In the genomic region with DNA sequence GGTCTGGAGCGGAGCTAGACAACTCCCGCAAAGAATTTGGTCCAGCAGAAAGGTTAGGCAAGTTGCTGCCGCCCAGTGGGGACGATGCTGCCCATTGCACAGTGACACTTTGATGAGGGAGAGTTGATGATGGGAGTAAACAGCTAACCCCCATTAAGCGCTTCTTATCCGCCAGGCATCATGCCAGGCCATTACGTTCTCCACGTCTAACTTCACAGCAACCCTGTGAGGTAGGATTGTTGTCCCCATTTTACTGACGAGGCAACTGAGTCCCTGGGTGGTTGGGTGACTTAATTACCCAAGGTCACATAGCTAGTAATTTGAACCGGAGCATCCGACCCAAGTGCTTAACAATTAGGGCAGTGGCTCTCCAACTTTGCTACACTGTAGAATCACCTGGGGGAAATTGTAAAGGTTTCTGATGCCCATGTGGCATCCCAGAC, we compare ENCODE assay signal across 8 cellular contexts. TPM values are rescaled to one million over a fixed set of nuclear protein-coding genes. Genes with fewer than 3 reads are reported as not detected.
DNase-seq lines count a peak whose midpoint lies in the region; ATAC-seq and TF ChIP-seq lines count a peak whose summit lies in the region.

No MANE protein-coding gene starts in this region.

- peak overlapping the region; percentile 76 for H3K27ac Mint-ChIP-seq in GM23338
- H3K27ac Mint-ChIP-seq in T-helper 2 cell treated with Interferon-gamma antibody and Interleukin-4, amounts not matched to agents 5 μg/mL and 100 μg/mL, for 36 hours = peak overlapping the region; percentile 80

- peak overlapping the region; percentile 91 for H3K4me2 ChIP-seq in GM23338

- H3K9ac ChIP-seq in rectal smooth muscle tissue (ENCODE audit: low read length) = peak overlapping the region; percentile 67

- H3K27ac ChIP-seq in GM23338 (ENCODE audit: low read depth) (peak overlapping the region; percentile 86), rectal smooth muscle tissue (ENCODE audit: low read depth, low read length) (no peak overlapping the region)

- no peaks in the 10 kb centered on the region for H3K36me3 ChIP-seq in GM23338 (ENCODE audit: insufficient read depth)
- no peaks in the 10 kb centered on the region for H3K36me3 ChIP-seq in rectal smooth muscle tissue (ENCODE audit: control insufficient read depth, insufficient read depth, low read length)

- peaks cover 53% of the 10 kb centered on the region for H3K79me2 ChIP-seq in GM23338 (replicated peaks; ENCODE audit: insufficient read depth)

- H2AFZ ChIP-seq in GM23338 = 0 out of 2 replicates have a peak overlapping the region, but pooled peaks have one; percentile 8

- no peaks in the 10 kb centered on the region for H3K9me2 ChIP-seq in GM23338 (ENCODE audit: insufficient read depth)

- no peak for DNase-seq in AG09319 (ENCODE audit: extremely low read depth, low read depth)
- DNase-seq in GM23338 (ENCODE audit: low spot score) = no peak
- no peak for DNase-seq in T-helper 2 cell treated with Interferon-gamma antibody and Interleukin-4, amounts not matched to agents 5 μg/mL and 100 μg/mL, for 36 hours (ENCODE audit: low spot score)
- DNase-seq in fibroblast of villous mesenchyme (ENCODE audit: low read depth) = peak; percentile 19
- no peak for DNase-seq in Kasumi-1 (lab: John Stamatoyannopoulos, UW)
- DNase-seq in COLO668 (lab: John Stamatoyannopoulos, UW; ENCODE audit: unreplicated experiment) = no peak
- DNase-seq in omental fat pad (ENCODE audit: low spot score) = no peak

- ATAC-seq in GM23338 (no peak), omental fat pad (ENCODE audit: low FRiP score) (no peak)

- no peaks in the 10 kb centered on the region for H3K27me3 ChIP-seq in GM23338 (ENCODE audit: insufficient read depth)
- no peaks in the 10 kb centered on the region for H3K27me3 ChIP-seq in rectal smooth muscle tissue (ENCODE audit: control insufficient read depth, insufficient read depth, low read length)

- H4K20me1 ChIP-seq in GM23338 (replicated peaks; ENCODE audit: insufficient read depth) = peaks cover 15% of the 10 kb centered on the region

- no peaks in the 10 kb centered on the region for H3F3A ChIP-seq in GM23338 (replicated peaks; ENCODE audit: low read depth)

- H3K27me3 Mint-ChIP-seq in GM23338 (ENCODE audit: insufficient read depth, low read depth, poor library complexity) = peaks cover 4% of the 10 kb centered on the region
- H3K27me3 Mint-ChIP-seq in T-helper 2 cell treated with Interferon-gamma antibody and Interleukin-4, amounts not matched to agents 5 μg/mL and 100 μg/mL, for 36 hours (ENCODE audit: low read depth) = peaks cover 7% of the 10 kb centered on the region

- peak overlapping the region; percentile 86 for H3K4me3 Mint-ChIP-seq in GM23338
- H3K4me3 Mint-ChIP-seq in T-helper 2 cell treated with Interferon-gamma antibody and Interleukin-4, amounts not matched to agents 5 μg/mL and 100 μg/mL, for 36 hours = peak overlapping the region; percentile 87

- no peaks in the 10 kb centered on the region; the same call in 2 of the 3 replicates for H3K9me3 Mint-ChIP-seq in GM23338
- no peaks in the 10 kb centered on the region for H3K9me3 Mint-ChIP-seq in T-helper 2 cell treated with Interferon-gamma antibody and Interleukin-4, amounts not matched to agents 5 μg/mL and 100 μg/mL, for 36 hours

- no peaks in the 10 kb centered on the region for H3K36me3 Mint-ChIP-seq in GM23338 (ENCODE audit: low read depth)
- no peaks in the 10 kb centered on the region for H3K36me3 Mint-ChIP-seq in T-helper 2 cell treated with Interferon-gamma antibody and Interleukin-4, amounts not matched to agents 5 μg/mL and 100 μg/mL, for 36 hours (ENCODE audit: low read depth)

- peaks cover 14% of the 10 kb centered on the region for H3K4me1 Mint-ChIP-seq in GM23338
- peaks cover 30% of the 10 kb centered on the region for H3K4me1 Mint-ChIP-seq in T-helper 2 cell treated with Interferon-gamma antibody and Interleukin-4, amounts not matched to agents 5 μg/mL and 100 μg/mL, for 36 hours (ENCODE audit: low read depth)

- H3K4me3 ChIP-seq in GM23338 (peak overlapping the region; percentile 95), fibroblast of villous mesenchyme (ENCODE audit: low read depth, low read length) (peak overlapping the region; percentile 85), rectal smooth muscle tissue (ENCODE audit: low read length) (peak overlapping the region; percentile 96)

- H3K4me1 ChIP-seq in GM23338 (ENCODE audit: insufficient read depth) (peaks cover 9% of the 10 kb centered on the region), rectal smooth muscle tissue (ENCODE audit: control insufficient read depth, insufficient read depth, low read length) (peaks cover 11% of the 10 kb centered on the region)

- peak; percentile 13 for TF ChIP-seq CTCF in AG09319 (IDR thresholded peaks at IDR 0.05; ENCODE audit: low read depth, low read length)
- no peak for TF ChIP-seq CTCF in GM23338 (conservative IDR thresholded peaks at IDR 0.05; ENCODE audit: low read depth in 2 of 2)
- no peak for TF ChIP-seq CTCF in fibroblast of villous mesenchyme (IDR thresholded peaks at IDR 0.05; ENCODE audit: insufficient read depth, low read depth, low read length)
- no peak for TF ChIP-seq CTCF in omental fat pad (IDR thresholded peaks at IDR 0.05)

TF ChIP-seq in GM23338, 12 proteins besides CTCF, POLR2A, EP300 and RAD21:
- TF ChIP-seq, protein P1, sequence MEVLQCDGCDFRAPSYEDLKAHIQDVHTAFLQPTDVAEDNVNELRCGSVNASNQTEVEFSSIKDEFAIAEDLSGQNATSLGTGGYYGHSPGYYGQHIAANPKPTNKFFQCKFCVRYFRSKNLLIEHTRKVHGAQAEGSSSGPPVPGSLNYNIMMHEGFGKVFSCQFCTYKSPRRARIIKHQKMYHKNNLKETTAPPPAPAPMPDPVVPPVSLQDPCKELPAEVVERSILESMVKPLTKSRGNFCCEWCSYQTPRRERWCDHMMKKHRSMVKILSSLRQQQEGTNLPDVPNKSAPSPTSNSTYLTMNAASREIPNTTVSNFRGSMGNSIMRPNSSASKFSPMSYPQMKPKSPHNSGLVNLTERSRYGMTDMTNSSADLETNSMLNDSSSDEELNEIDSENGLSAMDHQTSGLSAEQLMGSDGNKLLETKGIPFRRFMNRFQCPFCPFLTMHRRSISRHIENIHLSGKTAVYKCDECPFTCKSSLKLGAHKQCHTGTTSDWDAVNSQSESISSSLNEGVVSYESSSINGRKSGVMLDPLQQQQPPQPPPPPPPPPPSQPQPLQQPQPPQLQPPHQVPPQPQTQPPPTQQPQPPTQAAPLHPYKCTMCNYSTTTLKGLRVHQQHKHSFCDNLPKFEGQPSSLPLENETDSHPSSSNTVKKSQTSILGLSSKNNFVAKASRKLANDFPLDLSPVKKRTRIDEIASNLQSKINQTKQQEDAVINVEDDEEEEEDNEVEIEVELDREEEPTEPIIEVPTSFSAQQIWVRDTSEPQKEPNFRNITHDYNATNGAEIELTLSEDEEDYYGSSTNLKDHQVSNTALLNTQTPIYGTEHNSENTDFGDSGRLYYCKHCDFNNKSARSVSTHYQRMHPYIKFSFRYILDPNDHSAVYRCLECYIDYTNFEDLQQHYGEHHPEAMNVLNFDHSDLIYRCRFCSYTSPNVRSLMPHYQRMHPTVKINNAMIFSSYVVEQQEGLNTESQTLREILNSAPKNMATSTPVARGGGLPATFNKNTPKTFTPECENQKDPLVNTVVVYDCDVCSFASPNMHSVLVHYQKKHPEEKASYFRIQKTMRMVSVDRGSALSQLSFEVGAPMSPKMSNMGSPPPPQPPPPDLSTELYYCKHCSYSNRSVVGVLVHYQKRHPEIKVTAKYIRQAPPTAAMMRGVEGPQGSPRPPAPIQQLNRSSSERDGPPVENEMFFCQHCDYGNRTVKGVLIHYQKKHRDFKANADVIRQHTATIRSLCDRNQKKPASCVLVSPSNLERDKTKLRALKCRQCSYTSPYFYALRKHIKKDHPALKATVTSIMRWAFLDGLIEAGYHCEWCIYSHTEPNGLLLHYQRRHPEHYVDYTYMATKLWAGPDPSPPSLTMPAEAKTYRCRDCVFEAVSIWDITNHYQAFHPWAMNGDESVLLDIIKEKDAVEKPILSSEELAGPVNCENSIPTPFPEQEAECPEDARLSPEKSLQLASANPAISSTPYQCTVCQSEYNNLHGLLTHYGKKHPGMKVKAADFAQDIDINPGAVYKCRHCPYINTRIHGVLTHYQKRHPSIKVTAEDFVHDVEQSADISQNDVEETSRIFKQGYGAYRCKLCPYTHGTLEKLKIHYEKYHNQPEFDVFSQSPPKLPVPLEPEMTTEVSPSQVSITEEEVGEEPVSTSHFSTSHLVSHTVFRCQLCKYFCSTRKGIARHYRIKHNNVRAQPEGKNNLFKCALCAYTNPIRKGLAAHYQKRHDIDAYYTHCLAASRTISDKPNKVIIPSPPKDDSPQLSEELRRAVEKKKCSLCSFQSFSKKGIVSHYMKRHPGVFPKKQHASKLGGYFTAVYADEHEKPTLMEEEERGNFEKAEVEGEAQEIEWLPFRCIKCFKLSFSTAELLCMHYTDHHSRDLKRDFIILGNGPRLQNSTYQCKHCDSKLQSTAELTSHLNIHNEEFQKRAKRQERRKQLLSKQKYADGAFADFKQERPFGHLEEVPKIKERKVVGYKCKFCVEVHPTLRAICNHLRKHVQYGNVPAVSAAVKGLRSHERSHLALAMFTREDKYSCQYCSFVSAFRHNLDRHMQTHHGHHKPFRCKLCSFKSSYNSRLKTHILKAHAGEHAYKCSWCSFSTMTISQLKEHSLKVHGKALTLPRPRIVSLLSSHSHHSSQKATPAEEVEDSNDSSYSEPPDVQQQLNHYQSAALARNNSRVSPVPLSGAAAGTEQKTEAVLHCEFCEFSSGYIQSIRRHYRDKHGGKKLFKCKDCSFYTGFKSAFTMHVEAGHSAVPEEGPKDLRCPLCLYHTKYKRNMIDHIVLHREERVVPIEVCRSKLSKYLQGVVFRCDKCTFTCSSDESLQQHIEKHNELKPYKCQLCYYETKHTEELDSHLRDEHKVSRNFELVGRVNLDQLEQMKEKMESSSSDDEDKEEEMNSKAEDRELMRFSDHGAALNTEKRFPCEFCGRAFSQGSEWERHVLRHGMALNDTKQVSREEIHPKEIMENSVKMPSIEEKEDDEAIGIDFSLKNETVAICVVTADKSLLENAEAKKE (CRISPR knock-in tag; IDR thresholded peaks at IDR 0.05) = no peak
- TF ChIP-seq CREB1 (CRISPR knock-in tag; IDR thresholded peaks at IDR 0.05; ENCODE audit: low read depth) = no peak
- no peak for TF ChIP-seq EZH2phosphoT487 (IDR thresholded peaks at IDR 0.05; ENCODE audit: unreplicated experiment)
- no peak for TF ChIP-seq NANOG (IDR thresholded peaks at IDR 0.05; ENCODE audit: borderline replicate concordance)
- no peak for TF ChIP-seq ZNF114 (CRISPR knock-in tag; IDR thresholded peaks at IDR 0.05)

RNA-seq across cellular contexts. Expression of a gene that starts 0.7 kb away (rescaled TPM):
- 39.1 and 40.4 TPM in 2 replicates for total RNA-seq in GM23338 (2014; rRNA removed; shearing (Covaris generic))
- polyA plus RNA-seq in GM23338 (2016; fragmentation: Nextera tagmentation; extraction: Ambion mirVana) = 7.7 and 10.2 TPM in 2 replicates
- 38.3 and 45.8 TPM in 2 replicates for total RNA-seq in fibroblast of villous mesenchyme
- 10 to 100 TPM; 27.1 to 39.9 (median 32.3) TPM for total RNA-seq in omental fat pad

RNA-seq across cellular contexts. Expression of a gene that starts 38.2 kb away (rescaled TPM):
- 22.2 and 25.4 TPM in 2 replicates for total RNA-seq in GM23338 (2014; rRNA removed; shearing (Covaris generic))
- 76.1 and 80.1 TPM in 2 replicates for polyA plus RNA-seq in GM23338 (2016; fragmentation: Nextera tagmentation; extraction: Ambion mirVana)
- total RNA-seq in fibroblast of villous mesenchyme (7.4 and 8.6 TPM in 2 replicates), omental fat pad (10 to 100 TPM; 19.5 to 66.1 (median 33.4) TPM)
